In genomic region chr5:154157483-154158378, GRCh38 we compare ENCODE assay signal across 11 cellular contexts. TPM values are rescaled to one million over a fixed set of nuclear protein-coding genes. Genes with fewer than 3 reads are reported as not detected.
A peak's percentile ranks its signal among the peaks of the same experiment; 100 is the strongest.
DNase-seq lines count a peak whose midpoint lies in the region; ATAC-seq and TF ChIP-seq lines count a peak whose summit lies in the region.
"Had no signal": no experiment of that assay in that cellular context is flagged by ENCODE, and none has a peak within 500 bp of the region (broad histone marks: within the 10 kb centered on the region; RNA-seq: fewer than 3 reads in every experiment).

No MANE protein-coding gene starts in this region.

- H3K79me2 ChIP-seq in MM.1S (ENCODE audit: low read length): no peaks in the 10 kb centered on the region

- H3K27me3 ChIP-seq in MM.1S (replicated peaks; ENCODE audit: insufficient read depth, low read length): no peaks in the 10 kb centered on the region

- H3K36me3 ChIP-seq in MM.1S (replicated peaks; ENCODE audit: insufficient read depth, low read length): no peaks in the 10 kb centered on the region

- H3K4me3 ChIP-seq in MM.1S (ENCODE audit: low read length): no peak overlapping the region
- no peak overlapping the region for H3K4me3 ChIP-seq in choroid plexus epithelial cell (ENCODE audit: low read depth, low read length)

- H3K9me3 Mint-ChIP-seq in neural crest cell: no peaks in the 10 kb centered on the region
- H3K9me3 Mint-ChIP-seq: dendritic cell treated with granulocyte-macrophage colony-stimulating factor and Interleukin-4, amounts not matched to agents 40 ng/mL and 50 ng/mL, for 4 days had no signal

- DNase-seq in DMS 273 (lab: John Stamatoyannopoulos, UW; ENCODE audit: unreplicated experiment) (peak; percentile 31), DMS 273 treated with DMSO at 0.1 percent for 48 hours (lab: John Stamatoyannopoulos, UW) (no peak), MM.1S (no peak), choroid plexus epithelial cell (ENCODE audit: low read depth) (no peak), neural crest cell (ENCODE audit: low read depth, low spot score) (peak; percentile 9), AG08395 (ENCODE audit: low spot score) (no peak)
- no peak for DNase-seq in stimulated activated CD4-positive, alpha-beta T cell treated with anti-CD3 and anti-CD28 coated beads, Interleukin-4, amount 100 ng/mL, for 1 hour
- DNase-seq: 8988T had no signal

- H3K9ac ChIP-seq in MM.1S (ENCODE audit: low read length): no peak overlapping the region

- no peak overlapping the region for H3K27ac Mint-ChIP-seq in neural crest cell (ENCODE audit: unreplicated experiment)
- H3K27ac Mint-ChIP-seq: dendritic cell treated with granulocyte-macrophage colony-stimulating factor and Interleukin-4, amounts not matched to agents 40 ng/mL and 50 ng/mL, for 4 days; IgD-negative memory B cell had no signal

- H3K27me3 Mint-ChIP-seq in neural crest cell (ENCODE audit: low read depth): peaks cover 11% of the 10 kb centered on the region

- no peaks in the 10 kb centered on the region for H3K9me2 ChIP-seq in MM.1S (replicated peaks; ENCODE audit: insufficient read depth, low read length)

- H3K4me2 ChIP-seq in MM.1S (ENCODE audit: low read depth, low read length): no peak overlapping the region

- no peaks in the 10 kb centered on the region for H4K20me1 ChIP-seq in MM.1S (ENCODE audit: insufficient read depth, low read length)

- no peak for ATAC-seq in GM19035 (IDR thresholded peaks at IDR 0.05; ENCODE audit: unreplicated experiment)

- no peaks in the 10 kb centered on the region for H3F3A ChIP-seq in MM.1S (ENCODE audit: insufficient read depth, low read length)

- no peaks in the 10 kb centered on the region for H3K4me1 Mint-ChIP-seq in neural crest cell
- H3K4me1 Mint-ChIP-seq: IgD-negative memory B cell had no signal

- no peaks in the 10 kb centered on the region for H3K4me1 ChIP-seq in MM.1S (ENCODE audit: low read length)

- H3K4me3 Mint-ChIP-seq in neural crest cell: no peak overlapping the region
- H3K4me3 Mint-ChIP-seq: dendritic cell treated with granulocyte-macrophage colony-stimulating factor and Interleukin-4, amounts not matched to agents 40 ng/mL and 50 ng/mL, for 4 days; IgD-negative memory B cell had no signal

- H3K27ac ChIP-seq in MM.1S (ENCODE audit: low read length): no peak overlapping the region

- H3K9me3 ChIP-seq in MM.1S (replicated peaks; ENCODE audit: insufficient read depth, low read length): no peaks in the 10 kb centered on the region

- TF ChIP-seq CTCF in MM.1S (IDR thresholded peaks at IDR 0.05; ENCODE audit: low read length): peak; percentile 52
- TF ChIP-seq CTCF in choroid plexus epithelial cell (conservative IDR thresholded peaks at IDR 0.05; ENCODE audit: low read depth, low read length): peak; percentile 45
- peak; percentile 56 for TF ChIP-seq CTCF in neural crest cell (conservative IDR thresholded peaks at IDR 0.05)

- H3K36me3 Mint-ChIP-seq in neural crest cell (ENCODE audit: low read depth): no peaks in the 10 kb centered on the region
- H3K36me3 Mint-ChIP-seq: IgD-negative memory B cell had no signal

- H2AFZ ChIP-seq in MM.1S (ENCODE audit: low read length): no peak overlapping the region

RNA-seq across cellular contexts. Expression of gene GALNT10, which starts 32.8 kb away (rescaled TPM):
- 39.8 and 42.3 TPM in 2 replicates for total RNA-seq in neural crest cell

Comparison
In these comparisons a context has a peak if more than half of its experiments do, and no peak if none do; other contexts are left out.
1. DNase-seq: peak in DMS 273 (single experiment) and neural crest cell (single experiment); none in DMS 273 treated with DMSO at 0.1 percent for 48 hours (single experiment), MM.1S (single experiment), choroid plexus epithelial cell (single experiment), AG08395 (single experiment) and stimulated activated CD4-positive, alpha-beta T cell treated with anti-CD3 and anti-CD28 coated beads, Interleukin-4, amount 100 ng/mL, for 1 hour (single experiment).
2. Peak in every context shown above with its lines, with median percentiles within 50 percentile points of each other: CTCF ChIP-seq.